9 cellular contexts compared by ENCODE assay signal in the genomic region with DNA sequence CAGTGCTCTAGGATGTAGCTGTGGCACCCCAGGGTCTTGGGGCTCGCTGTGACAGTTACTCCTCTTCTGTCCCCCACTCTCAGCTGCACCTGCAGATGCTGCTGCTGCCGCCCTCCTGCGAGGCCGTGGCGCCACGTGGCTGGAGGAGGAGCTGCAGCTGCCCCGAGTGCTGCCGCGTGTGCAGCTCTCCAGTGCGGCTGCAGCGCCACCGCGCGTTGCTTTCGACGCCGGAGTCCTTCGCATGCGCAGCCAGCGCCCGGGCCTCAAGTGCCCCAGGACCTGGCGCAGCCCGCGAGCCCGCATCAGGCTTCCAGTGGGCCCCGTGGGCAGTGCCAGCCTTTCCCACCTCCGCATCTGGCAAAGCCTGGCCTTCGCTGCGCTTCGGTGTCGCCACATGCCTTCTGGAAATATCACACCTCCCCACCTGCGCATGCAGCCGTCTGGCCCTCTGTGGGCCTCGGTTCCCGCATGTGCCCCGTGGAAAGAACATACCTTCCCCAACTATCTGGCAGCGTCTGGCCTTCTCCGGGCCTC. TPM values are rescaled to one million over a fixed set of nuclear protein-coding genes. Genes with fewer than 3 reads are reported as not detected.
DNase-seq lines count a peak whose midpoint lies in the region; ATAC-seq, FAIRE-seq and TF ChIP-seq lines count a peak whose summit lies in the region.
"Had no signal": no experiment of that assay in that cellular context is flagged by ENCODE, and none has a peak within 500 bp of the region (broad histone marks: within the 10 kb centered on the region; RNA-seq: fewer than 3 reads in every experiment).

No MANE protein-coding gene starts in this region.

- DNase-seq in DND-41 (no peak), Karpas-422 (peak; percentile 82), HepG2 (ENCODE audit: low spot score) (no peak), SKM-1 (lab: John Stamatoyannopoulos, UW; ENCODE audit: unreplicated experiment) (no peak)
- peak; percentile 69 for DNase-seq in activated CD4-positive, alpha-beta T cell treated with anti-CD3 and anti-CD28 coated beads for 1 hour
- DNase-seq in stimulated activated CD4-positive, alpha-beta T cell treated with anti-CD3 and anti-CD28 coated beads, TNF-alpha, amount 100 ng/mL, for 1 hour (ENCODE audit: low read depth in 3 of 3, low spot score in 1 of 3) = peak in 2 of 3 donors; percentile 51 to 54

- TF ChIP-seq RAD21 in HepG2 (CRISPR knock-in tag; IDR thresholded peaks at IDR 0.05) = no peak

- TF ChIP-seq EP300 in HepG2 (IDR thresholded peaks at IDR 0.05; ENCODE audit: low read depth in 2 of 2, low read length in 2 of 2) = no peak
- no peak for TF ChIP-seq EP300 in HepG2 (CRISPR knock-in tag; IDR thresholded peaks at IDR 0.05; ENCODE audit: borderline replicate concordance)

- H3K9me3 ChIP-seq in DND-41 (ENCODE audit: insufficient read depth, low read length, severe bottlenecking) (no peaks in the 10 kb centered on the region), Karpas-422 (ENCODE audit: low read length) (no peaks in the 10 kb centered on the region), HepG2 (ENCODE audit: low read length) (no peaks in the 10 kb centered on the region)

- no peaks in the 10 kb centered on the region for H3K27me3 ChIP-seq in DND-41 (ENCODE audit: insufficient read depth, low read length, poor library complexity)
- no peaks in the 10 kb centered on the region for H3K27me3 ChIP-seq in Karpas-422 (ENCODE audit: low read length)
- H3K27me3 ChIP-seq in HepG2 (ENCODE audit: control insufficient read depth in 1 of 2, insufficient read depth in 2 of 2, low read length in 2 of 2) = no peaks in the 10 kb centered on the region; a peak in 1 of 5 replicates

- peaks cover 29% of the 10 kb centered on the region for H4K20me1 ChIP-seq in DND-41 (ENCODE audit: insufficient read depth, low read length)
- H4K20me1 ChIP-seq in Karpas-422 (ENCODE audit: insufficient read depth, low read depth, low read length) = no peaks in the 10 kb centered on the region; the same call in 1 of the 2 replicates
- no peaks in the 10 kb centered on the region for H4K20me1 ChIP-seq in HepG2 (ENCODE audit: insufficient read depth, low read length)

- FAIRE-seq in HepG2 (lab: Jason Lieb, UNC) = no peak
- FAIRE-seq: endometrium had no signal

- ATAC-seq in DND-41 (ENCODE audit: insufficient read depth, low read depth) (no peak), HepG2 (no peak), GM18517 (IDR thresholded peaks at IDR 0.05; ENCODE audit: unreplicated experiment) (no peak)

- TF ChIP-seq POLR2A in HepG2 (IDR thresholded peaks at IDR 0.05; ENCODE audit: insufficient read depth in 1 of 2, low read depth in 2 of 2, low read length in 2 of 2) = no peak; a peak in 1 of 4 replicates

- intact Hi-C loops in HepG2 (cut with micrococcal nuclease; ENCODE audit: unreplicated experiment) = no loop called here

- CTCF ChIA-PET in HepG2 (lab: Yijun Ruan, JAX; ENCODE audit: low intra/inter-chr PET ratio, low total read pairs) = no interaction called here

- H3K4me3 ChIP-seq in DND-41 (ENCODE audit: low read depth in 1 of 2, low read length in 2 of 2) (peak overlapping the region; percentile 98 to 99; a peak in 3 of 4 replicates), Karpas-422 (ENCODE audit: low read length) (peak overlapping the region; percentile 95), HepG2 (replicated peaks in 1 of 3; ENCODE audit: insufficient read depth in 1 of 3, low read depth in 2 of 3, low read length in 3 of 3) (peak overlapping the region; percentile 92 to 96 (median 92); a peak in 5 of 6 replicates)

- H3K79me2 ChIP-seq in DND-41 (ENCODE audit: insufficient read depth, low read length) = peaks cover 87% of the 10 kb centered on the region
- H3K79me2 ChIP-seq in Karpas-422 (ENCODE audit: low read length) = peaks cover 74% of the 10 kb centered on the region
- peaks cover 49% of the 10 kb centered on the region for H3K79me2 ChIP-seq in HepG2 (ENCODE audit: insufficient read depth, low read length)

- H3K4me1 ChIP-seq in DND-41 (ENCODE audit: insufficient read depth, low read length) = peaks cover 79% of the 10 kb centered on the region
- peaks cover 49% of the 10 kb centered on the region for H3K4me1 ChIP-seq in Karpas-422 (ENCODE audit: low read length)
- peaks cover 53% of the 10 kb centered on the region for H3K4me1 ChIP-seq in HepG2 (ENCODE audit: insufficient read depth, low read length)

- peak overlapping the region; percentile 79 for H3K27ac ChIP-seq in DND-41 (ENCODE audit: low read length)
- H3K27ac ChIP-seq in Karpas-422 (ENCODE audit: low read length) = peak overlapping the region; percentile 96
- H3K27ac ChIP-seq in cingulate gyrus (ENCODE audit: low read depth, low read length) = peak overlapping the region; percentile 87
- H3K27ac ChIP-seq in HepG2 (ENCODE audit: extremely low read length, insufficient read depth, low read length) = peak overlapping the region; percentile 79

- H3K9me2 ChIP-seq in Karpas-422 (replicated peaks; ENCODE audit: insufficient read depth, low read length) = no peaks in the 10 kb centered on the region

- BruUV-seq in HepG2 (replicated peaks; lab: Mats Ljungman, UMichigan) = TSS peak; percentile 78

- POLR2A ChIA-PET in HepG2 (lab: Yijun Ruan, JAX) = no interaction called here

- H3K4me2 ChIP-seq in DND-41 (ENCODE audit: insufficient read depth, low read length) = peak overlapping the region; percentile 85
- peak overlapping the region; percentile 93 for H3K4me2 ChIP-seq in Karpas-422 (ENCODE audit: low read depth, low read length, poor library complexity, severe bottlenecking)
- peak overlapping the region; percentile 75 for H3K4me2 ChIP-seq in HepG2 (ENCODE audit: low read depth, low read length)

- in situ Hi-C loops in HepG2 (cut with HindIII; ENCODE audit: extremely low pct_ligation_motif_present, low pct_unique_long_range_greater_than_20kb) = no loop called here

- peaks cover 10% of the 10 kb centered on the region for H3K36me3 ChIP-seq in DND-41 (ENCODE audit: insufficient read depth, low read length)
- H3K36me3 ChIP-seq in Karpas-422 (ENCODE audit: insufficient read depth, low read length) = peaks cover 15% of the 10 kb centered on the region
- peaks cover 0 to 6% of the 10 kb centered on the region in 2 experiments; a peak in 2 of 5 replicates for H3K36me3 ChIP-seq in HepG2 (replicated peaks in 1 of 2; ENCODE audit: control insufficient read depth in 1 of 2, insufficient read depth in 2 of 2, low read length in 2 of 2)

- TF ChIP-seq CTCF in DND-41 (IDR thresholded peaks at IDR 0.05; ENCODE audit: borderline replicate concordance, extremely low read depth, low read length, poor library complexity, severe bottlenecking) (no peak), HepG2 (CRISPR knock-in tag; IDR thresholded peaks at IDR 0.05) (0 out of 2 replicates have a peak, but pooled peaks have one; percentile 6)

- peak overlapping the region; percentile 64 for H2AFZ ChIP-seq in DND-41 (ENCODE audit: low read depth, low read length)
- no peak overlapping the region for H2AFZ ChIP-seq in Karpas-422 (ENCODE audit: low read length)
- H2AFZ ChIP-seq in HepG2 (ENCODE audit: low read length) = no peak overlapping the region

- 69% methylated on average over 19 of the region's 38 CpGs for WGBS in HepG2 (ENCODE audit: low lambda C conversion rate)

- H3K9ac ChIP-seq in DND-41 (ENCODE audit: low read depth, low read length) = peak overlapping the region; percentile 92
- H3K9ac ChIP-seq in Karpas-422 (ENCODE audit: low read length) = peak overlapping the region; percentile 99
- H3K9ac ChIP-seq in HepG2 (ENCODE audit: insufficient read depth, low read depth, low read length) = peak overlapping the region; percentile 84

RNA-seq across cellular contexts. Expression of gene ZNF580, which starts 0.7 kb away (rescaled TPM):
- total RNA-seq in Karpas-422 (2014; rRNA removed; shearing (Covaris generic); ENCODE audit: low replicate concordance) = 44.3 and 47.5 TPM in 2 replicates
- 3.0 and 4.4 TPM in 2 replicates for total RNA-seq in HepG2 (2016; rRNA removed; fragmentation: Illumina TruSeq; extraction: Trizol)
- total RNA-seq in HepG2 (2016; cell fraction: cytosol; rRNA removed; fragmentation: Illumina TruSeq; extraction: Trizol; ENCODE audit: low read depth) = 4.9 and 7.2 TPM in 2 replicates
- total RNA-seq in HepG2 (2016; cell fraction: insoluble cytoplasmic fraction; rRNA removed; fragmentation: Illumina TruSeq; extraction: Trizol) = 1.4 and 3.8 TPM in 2 replicates
- total RNA-seq in HepG2 (2016; cell fraction: membrane; rRNA removed; fragmentation: Illumina TruSeq; extraction: Trizol) = 6.2 and 8.6 TPM in 2 replicates
- total RNA-seq in HepG2 (2016; cell fraction: nucleus; rRNA removed; fragmentation: Illumina TruSeq; extraction: Trizol) = 3.4 and 4.3 TPM in 2 replicates
- polyA plus RNA-seq in HepG2 (2011; rRNA removed) = 6.0 and 7.0 TPM in 2 replicates
- polyA plus RNA-seq in HepG2 (2011; cell fraction: cytosol; rRNA removed) = 4.7 and 7.3 TPM in 2 replicates
- polyA plus RNA-seq in HepG2 (2011; cell fraction: nucleus; rRNA removed) = 27.6 and 35.1 TPM in 2 replicates
- polyA plus RNA-seq in HepG2 (2012) = 18.9 and 26.2 TPM in 2 replicates
- polyA plus RNA-seq in HepG2 (2016; cell fraction: cytosol; fragmentation: Illumina TruSeq; extraction: Trizol; ENCODE audit: low read depth) = 32.0 and 36.6 TPM in 2 replicates
- 11.3 and 16.8 TPM in 2 replicates for polyA plus RNA-seq in HepG2 (2016; cell fraction: insoluble cytoplasmic fraction; fragmentation: Illumina TruSeq; extraction: Trizol; ENCODE audit: low read depth)
- polyA plus RNA-seq in HepG2 (2016; cell fraction: membrane; fragmentation: Illumina TruSeq; extraction: Trizol; ENCODE audit: low read depth) = 30.4 and 35.3 TPM in 2 replicates
- 20.0 and 25.7 TPM in 2 replicates for polyA plus RNA-seq in HepG2 (2016; cell fraction: nucleus; fragmentation: Illumina TruSeq; extraction: Trizol; ENCODE audit: insufficient read depth, low read depth)
- 7.9 and 9.8 TPM in 2 replicates for polyA minus RNA-seq in HepG2 (2011; rRNA and poly(A)+ RNA removed; ENCODE audit: low replicate concordance)
- polyA minus RNA-seq in HepG2 (2011; cell fraction: cytosol; rRNA and poly(A)+ RNA removed) = 8.1 and 9.1 TPM in 2 replicates
- 7.1 and 8.8 TPM in 2 replicates for polyA minus RNA-seq in HepG2 (2011; cell fraction: nucleus; rRNA and poly(A)+ RNA removed)

RNA-seq across cellular contexts. Expression of gene ZNF581, which starts 3.3 kb away (rescaled TPM):
- 119 and 128 TPM in 2 replicates for total RNA-seq in Karpas-422 (2014; rRNA removed; shearing (Covaris generic); ENCODE audit: low replicate concordance)
- total RNA-seq in HepG2 (2016; rRNA removed; fragmentation: Illumina TruSeq; extraction: Trizol) = 18.4 and 19.6 TPM in 2 replicates
- total RNA-seq in HepG2 (2016; cell fraction: cytosol; rRNA removed; fragmentation: Illumina TruSeq; extraction: Trizol; ENCODE audit: low read depth) = 34.0 and 35.7 TPM in 2 replicates
- total RNA-seq in HepG2 (2016; cell fraction: insoluble cytoplasmic fraction; rRNA removed; fragmentation: Illumina TruSeq; extraction: Trizol) = 17.7 and 20.9 TPM in 2 replicates
- total RNA-seq in HepG2 (2016; cell fraction: membrane; rRNA removed; fragmentation: Illumina TruSeq; extraction: Trizol) = 38.4 and 42.1 TPM in 2 replicates
- total RNA-seq in HepG2 (2016; cell fraction: nucleus; rRNA removed; fragmentation: Illumina TruSeq; extraction: Trizol) = 10.8 and 12.4 TPM in 2 replicates
- 49.5 and 52.6 TPM in 2 replicates for polyA plus RNA-seq in HepG2 (2011; rRNA removed)
- polyA plus RNA-seq in HepG2 (2011; cell fraction: cytosol; rRNA removed) = 38.8 and 63.7 TPM in 2 replicates
- 31.7 and 33.0 TPM in 2 replicates for polyA plus RNA-seq in HepG2 (2011; cell fraction: nucleus; rRNA removed)
- 36.3 and 55.4 TPM in 2 replicates for polyA plus RNA-seq in HepG2 (2012)
- 26.5 and 29.6 TPM in 2 replicates for polyA plus RNA-seq in HepG2 (2016; cell fraction: cytosol; fragmentation: Illumina TruSeq; extraction: Trizol; ENCODE audit: low read depth)
- 17.0 and 19.4 TPM in 2 replicates for polyA plus RNA-seq in HepG2 (2016; cell fraction: insoluble cytoplasmic fraction; fragmentation: Illumina TruSeq; extraction: Trizol; ENCODE audit: low read depth)
- 31.3 and 37.7 TPM in 2 replicates for polyA plus RNA-seq in HepG2 (2016; cell fraction: membrane; fragmentation: Illumina TruSeq; extraction: Trizol; ENCODE audit: low read depth)
- 21.8 and 23.7 TPM in 2 replicates for polyA plus RNA-seq in HepG2 (2016; cell fraction: nucleus; fragmentation: Illumina TruSeq; extraction: Trizol; ENCODE audit: insufficient read depth, low read depth)
- polyA minus RNA-seq in HepG2 (2011; rRNA and poly(A)+ RNA removed; ENCODE audit: low replicate concordance) = 18.8 and 71.6 TPM in 2 replicates
- polyA minus RNA-seq in HepG2 (2011; cell fraction: cytosol; rRNA and poly(A)+ RNA removed) = 32.7 and 49.8 TPM in 2 replicates
- 8.4 and 9.6 TPM in 2 replicates for polyA minus RNA-seq in HepG2 (2011; cell fraction: nucleus; rRNA and poly(A)+ RNA removed)

RNA-seq across cellular contexts. Expression of gene CCDC106, which starts 7.9 kb away (rescaled TPM):
- 26.2 and 54.8 TPM in 2 replicates for total RNA-seq in Karpas-422 (2014; rRNA removed; shearing (Covaris generic); ENCODE audit: low replicate concordance)
- 7.0 and 8.8 TPM in 2 replicates for total RNA-seq in HepG2 (2016; rRNA removed; fragmentation: Illumina TruSeq; extraction: Trizol)
- 10.8 and 12.3 TPM in 2 replicates for total RNA-seq in HepG2 (2016; cell fraction: cytosol; rRNA removed; fragmentation: Illumina TruSeq; extraction: Trizol; ENCODE audit: low read depth)
- 4.5 and 9.6 TPM in 2 replicates for total RNA-seq in HepG2 (2016; cell fraction: insoluble cytoplasmic fraction; rRNA removed; fragmentation: Illumina TruSeq; extraction: Trizol)
- 15.2 and 19.5 TPM in 2 replicates for total RNA-seq in HepG2 (2016; cell fraction: membrane; rRNA removed; fragmentation: Illumina TruSeq; extraction: Trizol)
- 4.3 and 4.4 TPM in 2 replicates for total RNA-seq in HepG2 (2016; cell fraction: nucleus; rRNA removed; fragmentation: Illumina TruSeq; extraction: Trizol)
- polyA plus RNA-seq in HepG2 (2011; rRNA removed) = 4.7 and 6.2 TPM in 2 replicates
- polyA plus RNA-seq in HepG2 (2011; cell fraction: cytosol; rRNA removed) = 3.2 and 6.1 TPM in 2 replicates
- polyA plus RNA-seq in HepG2 (2011; cell fraction: nucleus; rRNA removed) = 12.9 and 13.3 TPM in 2 replicates
- polyA plus RNA-seq in HepG2 (2012) = 4.6 and 4.9 TPM in 2 replicates
- polyA plus RNA-seq in HepG2 (2016; cell fraction: cytosol; fragmentation: Illumina TruSeq; extraction: Trizol; ENCODE audit: low read depth) = 17.8 and 22.3 TPM in 2 replicates
- polyA plus RNA-seq in HepG2 (2016; cell fraction: insoluble cytoplasmic fraction; fragmentation: Illumina TruSeq; extraction: Trizol; ENCODE audit: low read depth) = 10.6 and 16.4 TPM in 2 replicates
- 23.8 and 25.2 TPM in 2 replicates for polyA plus RNA-seq in HepG2 (2016; cell fraction: membrane; fragmentation: Illumina TruSeq; extraction: Trizol; ENCODE audit: low read depth)
- 20.2 and 22.7 TPM in 2 replicates for polyA plus RNA-seq in HepG2 (2016; cell fraction: nucleus; fragmentation: Illumina TruSeq; extraction: Trizol; ENCODE audit: insufficient read depth, low read depth)
- 4.4 and 6.2 TPM in 2 replicates for polyA minus RNA-seq in HepG2 (2011; rRNA and poly(A)+ RNA removed; ENCODE audit: low replicate concordance)
- polyA minus RNA-seq in HepG2 (2011; cell fraction: cytosol; rRNA and poly(A)+ RNA removed) = 1.8 and 3.4 TPM in 2 replicates
- 2.2 and 3.9 TPM in 2 replicates for polyA minus RNA-seq in HepG2 (2011; cell fraction: nucleus; rRNA and poly(A)+ RNA removed)

RNA-seq across cellular contexts. Expression of gene U2AF2, which starts 14.7 kb away (rescaled TPM):
- total RNA-seq in Karpas-422 (2014; rRNA removed; shearing (Covaris generic); ENCODE audit: low replicate concordance) = 107 and 272 TPM in 2 replicates
- 124 and 127 TPM in 2 replicates for total RNA-seq in HepG2 (2016; rRNA removed; fragmentation: Illumina TruSeq; extraction: Trizol)
- total RNA-seq in HepG2 (2016; cell fraction: cytosol; rRNA removed; fragmentation: Illumina TruSeq; extraction: Trizol; ENCODE audit: low read depth) = 22.0 and 23.9 TPM in 2 replicates
- 117 and 129 TPM in 2 replicates for total RNA-seq in HepG2 (2016; cell fraction: insoluble cytoplasmic fraction; rRNA removed; fragmentation: Illumina TruSeq; extraction: Trizol)
- total RNA-seq in HepG2 (2016; cell fraction: membrane; rRNA removed; fragmentation: Illumina TruSeq; extraction: Trizol) = 34.1 and 39.9 TPM in 2 replicates
- 67.4 and 78.0 TPM in 2 replicates for total RNA-seq in HepG2 (2016; cell fraction: nucleus; rRNA removed; fragmentation: Illumina TruSeq; extraction: Trizol)
- 84.3 and 116 TPM in 2 replicates for polyA plus RNA-seq in HepG2 (2011; rRNA removed)
- 64.9 and 87.3 TPM in 2 replicates for polyA plus RNA-seq in HepG2 (2011; cell fraction: cytosol; rRNA removed)
- 388 and 484 TPM in 2 replicates for polyA plus RNA-seq in HepG2 (2011; cell fraction: nucleus; rRNA removed)
- 86.8 and 111 TPM in 2 replicates for polyA plus RNA-seq in HepG2 (2012)
- 10.3 TPM in 2 replicates for polyA plus RNA-seq in HepG2 (2016; cell fraction: cytosol; fragmentation: Illumina TruSeq; extraction: Trizol; ENCODE audit: low read depth)
- 146 and 162 TPM in 2 replicates for polyA plus RNA-seq in HepG2 (2016; cell fraction: insoluble cytoplasmic fraction; fragmentation: Illumina TruSeq; extraction: Trizol; ENCODE audit: low read depth)
- polyA plus RNA-seq in HepG2 (2016; cell fraction: membrane; fragmentation: Illumina TruSeq; extraction: Trizol; ENCODE audit: low read depth) = 21.2 and 21.5 TPM in 2 replicates
- polyA plus RNA-seq in HepG2 (2016; cell fraction: nucleus; fragmentation: Illumina TruSeq; extraction: Trizol; ENCODE audit: insufficient read depth, low read depth) = 178 and 182 TPM in 2 replicates
- polyA minus RNA-seq in HepG2 (2011; rRNA and poly(A)+ RNA removed; ENCODE audit: low replicate concordance) = 124 and 144 TPM in 2 replicates
- 41.7 and 55.9 TPM in 2 replicates for polyA minus RNA-seq in HepG2 (2011; cell fraction: cytosol; rRNA and poly(A)+ RNA removed)
- polyA minus RNA-seq in HepG2 (2011; cell fraction: nucleus; rRNA and poly(A)+ RNA removed) = 60.4 and 76.0 TPM in 2 replicates

RNA-seq across cellular contexts. Expression of gene ZNF784, which starts 15.7 kb away (rescaled TPM):
- 2.8 and 3.5 TPM in 2 replicates for total RNA-seq in Karpas-422 (2014; rRNA removed; shearing (Covaris generic); ENCODE audit: low replicate concordance)
- 4.0 and 4.2 TPM in 2 replicates for total RNA-seq in HepG2 (2016; rRNA removed; fragmentation: Illumina TruSeq; extraction: Trizol)
- total RNA-seq in HepG2 (2016; cell fraction: cytosol; rRNA removed; fragmentation: Illumina TruSeq; extraction: Trizol; ENCODE audit: low read depth) = 1.1 and 1.3 TPM in 2 replicates
- 3.2 and 4.6 TPM in 2 replicates for total RNA-seq in HepG2 (2016; cell fraction: insoluble cytoplasmic fraction; rRNA removed; fragmentation: Illumina TruSeq; extraction: Trizol)
- total RNA-seq in HepG2 (2016; cell fraction: membrane; rRNA removed; fragmentation: Illumina TruSeq; extraction: Trizol) = 3.3 and 3.7 TPM in 2 replicates
- total RNA-seq in HepG2 (2016; cell fraction: nucleus; rRNA removed; fragmentation: Illumina TruSeq; extraction: Trizol) = 1.9 and 2.1 TPM in 2 replicates
- 4.1 and 5.1 TPM in 2 replicates for polyA plus RNA-seq in HepG2 (2011; rRNA removed)
- polyA plus RNA-seq in HepG2 (2011; cell fraction: cytosol; rRNA removed) = 2.9 and 3.0 TPM in 2 replicates
- polyA plus RNA-seq in HepG2 (2011; cell fraction: nucleus; rRNA removed) = 9.8 and 12.0 TPM in 2 replicates
- polyA plus RNA-seq in HepG2 (2012) = 4.6 and 5.3 TPM in 2 replicates
- polyA plus RNA-seq in HepG2 (2016; cell fraction: cytosol; fragmentation: Illumina TruSeq; extraction: Trizol; ENCODE audit: low read depth) = 1.1 and 1.2 TPM in 2 replicates
- 4.7 and 4.8 TPM in 2 replicates for polyA plus RNA-seq in HepG2 (2016; cell fraction: insoluble cytoplasmic fraction; fragmentation: Illumina TruSeq; extraction: Trizol; ENCODE audit: low read depth)
- 1.6 and 1.9 TPM in 2 replicates for polyA plus RNA-seq in HepG2 (2016; cell fraction: membrane; fragmentation: Illumina TruSeq; extraction: Trizol; ENCODE audit: low read depth)
- polyA plus RNA-seq in HepG2 (2016; cell fraction: nucleus; fragmentation: Illumina TruSeq; extraction: Trizol; ENCODE audit: insufficient read depth, low read depth) = 4.1 and 5.8 TPM in 2 replicates
- 2.9 and 8.2 TPM in 2 replicates for polyA minus RNA-seq in HepG2 (2011; rRNA and poly(A)+ RNA removed; ENCODE audit: low replicate concordance)
- polyA minus RNA-seq in HepG2 (2011; cell fraction: cytosol; rRNA and poly(A)+ RNA removed) = 1.7 and 2.9 TPM in 2 replicates
- polyA minus RNA-seq in HepG2 (2011; cell fraction: nucleus; rRNA and poly(A)+ RNA removed) = 4.8 and 5.4 TPM in 2 replicates

Comparison
In these comparisons a context has a peak if more than half of its experiments do, and no peak if none do; other contexts are left out.
1. DNase-seq: peak in Karpas-422 (single experiment), activated CD4-positive, alpha-beta T cell treated with anti-CD3 and anti-CD28 coated beads for 1 hour (single experiment) and stimulated activated CD4-positive, alpha-beta T cell treated with anti-CD3 and anti-CD28 coated beads, TNF-alpha, amount 100 ng/mL, for 1 hour (2 of 3); none in DND-41 (single experiment), HepG2 (single experiment) and SKM-1 (single experiment).
2. Peak in every context shown above with its lines, with median percentiles within 50 percentile points of each other: H3K27ac ChIP-seq, H3K4me2 ChIP-seq, H3K4me3 ChIP-seq and H3K9ac ChIP-seq.